Comparison of ENCODE assay signal across 21 cellular contexts in genomic region chrX:40531056-40531826, GRCh38. TPM values are rescaled to one million over a fixed set of nuclear protein-coding genes. Genes with fewer than 3 reads are reported as not detected.
DNase-seq lines count a peak whose midpoint lies in the region; ATAC-seq, FAIRE-seq and TF ChIP-seq lines count a peak whose summit lies in the region.
"Had no signal": no experiment of that assay in that cellular context is flagged by ENCODE, and none has a peak within 500 bp of the region (broad histone marks: within the 10 kb centered on the region; RNA-seq: fewer than 3 reads in every experiment).

No MANE protein-coding gene starts in this region.

- no peak for TF ChIP-seq RAD21 in H1 (IDR thresholded peaks at IDR 0.05 in 1 of 2, conservative IDR thresholded peaks at IDR 0.05 in 1 of 2; ENCODE audit: low read depth in 2 of 2, low read length in 2 of 2)

- no peak for TF ChIP-seq CTCF in H1 (IDR thresholded peaks at IDR 0.05; ENCODE audit: control extremely low read depth in 1 of 3, insufficient read depth in 1 of 3, low read depth in 1 of 3, low read length in 3 of 3)
- no peak for TF ChIP-seq CTCF in osteocyte (IDR thresholded peaks at IDR 0.05)
- no peak for TF ChIP-seq CTCF in gastrocnemius medialis (IDR thresholded peaks at IDR 0.05 in 4 of 5, conservative IDR thresholded peaks at IDR 0.05 in 1 of 5)

- H2BK120ac ChIP-seq in H1 (replicated peaks; ENCODE audit: low read depth, low read length) = no peak overlapping the region

- CTCF ChIA-PET in H1 (lab: Charles Lee; ENCODE audit: partially characterized antibody) = interaction anchor here (1.0 kb wide), 1 partner anchor 13 kb away, joined by 5 read pairs; no protein-coding TSS in a partner anchor

- H3K9me3 Mint-ChIP-seq in osteocyte (ENCODE audit: unreplicated experiment) = peaks cover 3% of the 10 kb centered on the region
- H3K9me3 Mint-ChIP-seq: stimulated activated memory B cell treated with anti-CD40 and anti-IgM and Interleukin-4, amounts not matched to agents 10 μg/mL and 1 μg/mL and 100 μg/mL, for 72 hours; T-helper 1 cell treated with Interleukin-12 subunit alpha and Interleukin-12 subunit beta and Interleukin-4 antibody, amounts not matched to agents 30 μg/mL and 1 μg/mL, for 36 hours had no signal

- no peak overlapping the region for H3K23ac ChIP-seq in H1 (ENCODE audit: insufficient read length)

- H3K4ac ChIP-seq in H1 (replicated peaks; ENCODE audit: insufficient read length, low read depth, low read length) = no peak overlapping the region

- H3K4me1 Mint-ChIP-seq in osteocyte (ENCODE audit: unreplicated experiment) = peaks cover 17% of the 10 kb centered on the region
- H3K4me1 Mint-ChIP-seq: activated CD8-positive, alpha-beta memory T cell treated with anti-CD3 and anti-CD28 coated beads, Interleukin-2, amount 10 ng/mL, durations not matched to agents 7 days and 5 days; IgD-negative memory B cell; stimulated activated memory B cell treated with anti-CD40 and anti-IgM and Interleukin-4, amounts not matched to agents 10 μg/mL and 1 μg/mL and 100 μg/mL, for 72 hours had no signal

- H3K14ac ChIP-seq in H1 (ENCODE audit: insufficient read length) = no peak overlapping the region

- no peak overlapping the region for H2BK20ac ChIP-seq in H1 (ENCODE audit: low read length)

- no peaks in the 10 kb centered on the region for H3K27me3 ChIP-seq in H1 (replicated peaks in 1 of 4; ENCODE audit: control insufficient read depth in 3 of 4, extremely low read depth in 1 of 4, insufficient read depth in 3 of 4, low read length in 3 of 4)
- H3K27me3 ChIP-seq in gastrocnemius medialis = no peaks in the 10 kb centered on the region
- H3K27me3 ChIP-seq: colonic mucosa, tibial artery had no signal

- H3K79me1 ChIP-seq in H1 (ENCODE audit: low read depth, low read length) = no peaks in the 10 kb centered on the region

- no peak for ATAC-seq in gastrocnemius medialis
- ATAC-seq: activated CD8-positive, alpha-beta memory T cell treated with anti-CD3 and anti-CD28 coated beads, Interleukin-2, amount 10 ng/mL, durations not matched to agents 7 days and 5 days; GM12878; stimulated activated memory B cell treated with anti-CD40 and anti-IgM and Interleukin-4, amounts not matched to agents 10 μg/mL and 1 μg/mL and 100 μg/mL, for 72 hours had no signal

- no peak overlapping the region for H3K4me2 ChIP-seq in H1 (ENCODE audit: insufficient read depth in 1 of 2, low read depth in 2 of 2, low read length in 2 of 2)

- H4K20me1 ChIP-seq in H1 (replicated peaks in 1 of 2; ENCODE audit: control insufficient read depth in 1 of 2, insufficient read depth in 2 of 2, low read length in 2 of 2) = no peaks in the 10 kb centered on the region

- TF ChIP-seq EP300 in H1 (IDR thresholded peaks at IDR 0.05; ENCODE audit: borderline replicate concordance in 1 of 2, low read depth in 2 of 2, low read length in 2 of 2) = no peak

- H4K8ac ChIP-seq in H1 (ENCODE audit: extremely low read depth, insufficient read depth, low read length) = peak overlapping the region; percentile 14; the same call in 1 of the 2 replicates

- H2BK5ac ChIP-seq in H1 (ENCODE audit: low read depth, low read length) = no peak overlapping the region

- H3K9ac ChIP-seq in H1 (replicated peaks in 1 of 4; ENCODE audit: extremely low read depth in 1 of 4, low read depth in 3 of 4, low read length in 3 of 4) = no peak overlapping the region

- H3K9me3 ChIP-seq in H1 (ENCODE audit: insufficient read depth in 2 of 2, low read depth in 1 of 2, low read length in 1 of 2) = no peaks in the 10 kb centered on the region
- no peaks in the 10 kb centered on the region for H3K9me3 ChIP-seq in gastrocnemius medialis
- H3K9me3 ChIP-seq: colonic mucosa, tibial artery had no signal

- H2AK5ac ChIP-seq in H1 (ENCODE audit: low read depth, low read length) = no peak overlapping the region

- H3K4me3 ChIP-seq in H1 (ENCODE audit: extremely low read depth in 1 of 4, insufficient read depth in 2 of 4, low read depth in 3 of 4, low read length in 4 of 4) = no peak overlapping the region
- H3K4me3 ChIP-seq in gastrocnemius medialis = no peak overlapping the region
- H3K4me3 ChIP-seq: colonic mucosa, GM12878, tibial artery had no signal

- no peak overlapping the region for H3K27ac ChIP-seq in H1 (ENCODE audit: low read depth, low read length)
- no peak overlapping the region for H3K27ac ChIP-seq in gastrocnemius medialis
- H3K27ac ChIP-seq: colonic mucosa, tibial artery had no signal

- no peaks in the 10 kb centered on the region for H3K27me3 Mint-ChIP-seq in osteocyte (ENCODE audit: unreplicated experiment)
- H3K27me3 Mint-ChIP-seq: stimulated activated memory B cell treated with anti-CD40 and anti-IgM and Interleukin-4, amounts not matched to agents 10 μg/mL and 1 μg/mL and 100 μg/mL, for 72 hours had no signal

- WGBS in H1 (ENCODE audit: extremely low coverage in 1 of 2, insufficient coverage in 1 of 2, insufficient read length in 1 of 2, insufficient replicate concordance in 2 of 2, low coverage in 1 of 2, low lambda C conversion rate in 2 of 2, missing lambda C conversion rate in 1 of 2), 2 experiments = 80% methylated on average over 15 of the region's 16 CpGs; no CpG with 5 or more reads in 1 of the 2 experiments

- no peak overlapping the region for H2BK12ac ChIP-seq in H1 (ENCODE audit: low read depth, low read length)

- H4K91ac ChIP-seq in H1 (replicated peaks; ENCODE audit: insufficient read length, low read length) = no peak overlapping the region

- POLR2A ChIA-PET in H1 (lab: Charles Lee; ENCODE audit: partially characterized antibody) = no interaction called here

- in situ Hi-C loops in gastrocnemius medialis (cut with MboI; ENCODE audit: low sequenced_read_pairs in 4 of 4) = no loop called here

- no peaks in the 10 kb centered on the region for H3K36me3 Mint-ChIP-seq in osteocyte (ENCODE audit: unreplicated experiment)
- H3K36me3 Mint-ChIP-seq: activated CD8-positive, alpha-beta memory T cell treated with anti-CD3 and anti-CD28 coated beads, Interleukin-2, amount 10 ng/mL, durations not matched to agents 7 days and 5 days; stimulated activated memory B cell treated with anti-CD40 and anti-IgM and Interleukin-4, amounts not matched to agents 10 μg/mL and 1 μg/mL and 100 μg/mL, for 72 hours had no signal

- no peak overlapping the region for H4K5ac ChIP-seq in H1 (ENCODE audit: insufficient read length, low read depth, low read length)

- H2BK15ac ChIP-seq in H1 (ENCODE audit: low read length) = no peak overlapping the region

- no peaks in the 10 kb centered on the region for H3K23me2 ChIP-seq in H1 (ENCODE audit: low read depth, low read length)

- H3K56ac ChIP-seq in H1 (replicated peaks; ENCODE audit: insufficient read length, low read depth, low read length) = no peak overlapping the region

- H3K4me3 Mint-ChIP-seq in osteocyte (ENCODE audit: unreplicated experiment) = no peak overlapping the region
- H3K4me3 Mint-ChIP-seq: activated CD8-positive, alpha-beta memory T cell treated with anti-CD3 and anti-CD28 coated beads, Interleukin-2, amount 10 ng/mL, durations not matched to agents 7 days and 5 days; IgD-negative memory B cell; stimulated activated memory B cell treated with anti-CD40 and anti-IgM and Interleukin-4, amounts not matched to agents 10 μg/mL and 1 μg/mL and 100 μg/mL, for 72 hours; T-helper 1 cell treated with Interleukin-12 subunit alpha and Interleukin-12 subunit beta and Interleukin-4 antibody, amounts not matched to agents 30 μg/mL and 1 μg/mL, for 36 hours had no signal

- peaks cover 0 to 3% (median 2%) of the 10 kb centered on the region in 4 experiments; a peak in 3 of 7 replicates for H3K4me1 ChIP-seq in H1 (replicated peaks in 1 of 4; ENCODE audit: control insufficient read depth in 3 of 4, insufficient read depth in 4 of 4, low read length in 3 of 4)
- no peaks in the 10 kb centered on the region for H3K4me1 ChIP-seq in gastrocnemius medialis
- H3K4me1 ChIP-seq: colonic mucosa had no signal

- no peaks in the 10 kb centered on the region for H3K36me3 ChIP-seq in H1 (ENCODE audit: control insufficient read depth in 2 of 4, insufficient read depth in 4 of 4, low read length in 3 of 4)
- no peaks in the 10 kb centered on the region for H3K36me3 ChIP-seq in gastrocnemius medialis
- H3K36me3 ChIP-seq: colonic mucosa, tibial artery had no signal

- intact Hi-C loops in gastrocnemius medialis (cut with DNase I; ENCODE audit: low total_unique reads) = no loop called here

- H3K27ac Mint-ChIP-seq in osteocyte (ENCODE audit: unreplicated experiment) = peak overlapping the region; percentile 68
- H3K27ac Mint-ChIP-seq: activated CD8-positive, alpha-beta memory T cell treated with anti-CD3 and anti-CD28 coated beads, Interleukin-2, amount 10 ng/mL, durations not matched to agents 7 days and 5 days; IgD-negative memory B cell; stimulated activated memory B cell treated with anti-CD40 and anti-IgM and Interleukin-4, amounts not matched to agents 10 μg/mL and 1 μg/mL and 100 μg/mL, for 72 hours; T-helper 1 cell treated with Interleukin-12 subunit alpha and Interleukin-12 subunit beta and Interleukin-4 antibody, amounts not matched to agents 30 μg/mL and 1 μg/mL, for 36 hours had no signal

- H3K79me2 ChIP-seq in H1 (ENCODE audit: control insufficient read depth in 1 of 2, insufficient read depth in 2 of 2, low read length in 2 of 2) = no peaks in the 10 kb centered on the region

- DNase-seq in DMS79 treated with DMSO at 0.1 percent for 48 hours (lab: John Stamatoyannopoulos, UW) (peak; percentile 7), DMS79 (lab: John Stamatoyannopoulos, UW) (no peak), NCI-H2227 treated with DMSO at 0.1 percent for 48 hours (lab: John Stamatoyannopoulos, UW) (peak; percentile 14), H1 (ENCODE audit: low read depth in 1 of 2, low spot score in 2 of 2) (no peak), osteocyte (ENCODE audit: extremely low spot score, unreplicated experiment) (no peak), gastrocnemius medialis (no peak), NCI-H2196 treated with DMSO at 0.1 percent for 48 hours (lab: John Stamatoyannopoulos, UW; ENCODE audit: unreplicated experiment) (no peak)
- DNase-seq in activated CD4-positive, alpha-beta T cell treated with anti-CD3 and anti-CD28 coated beads for 48 hours = no peak
- DNase-seq: 8988T; activated CD8-positive, alpha-beta memory T cell treated with anti-CD3 and anti-CD28 coated beads, Interleukin-2, amount 10 ng/mL, durations not matched to agents 7 days and 5 days; activated gamma-delta T cell; C1 segment of cervical spinal cord; colonic mucosa; NCI-H1092; small intestine; tibial artery had no signal

- no peak for FAIRE-seq in H1 (lab: Jason Lieb, UNC)
- FAIRE-seq: GM12878, islet of Langerhans, small intestine had no signal

- H3K18ac ChIP-seq in H1 (ENCODE audit: extremely low read depth, low read length) = no peak overlapping the region; the same call in 1 of the 2 replicates

- H2AFZ ChIP-seq in H1 (ENCODE audit: low read length) = peak overlapping the region; percentile 62; the same call in 1 of the 2 replicates

- TF ChIP-seq POLR2A in H1 (IDR thresholded peaks at IDR 0.05; ENCODE audit: control extremely low read depth in 1 of 2, low read depth in 2 of 2, low read length in 2 of 2) (no peak), gastrocnemius medialis (IDR thresholded peaks at IDR 0.05) (no peak)

RNA-seq across cellular contexts. Expression of gene ATP6AP2, which starts 49.5 kb away (rescaled TPM):
- 66.0 and 71.7 TPM in 2 replicates for total RNA-seq in H1 (2021; fragmentation: NEBNext Ultra II Directional; extraction: Animal tissue kit (Norgen Biotek cat#: 25700))
- polyA plus RNA-seq in H1 (2011; rRNA removed) = 35.1 and 86.2 TPM in 2 replicates
- 54.2 TPM for polyA plus RNA-seq in H1 (2011; cell fraction: cytosol; rRNA removed)
- polyA plus RNA-seq in H1 (2011; cell fraction: nucleus; rRNA removed) = 39.5 TPM
- polyA plus RNA-seq in H1 (2012, experiment 1 of 2) = 110 to 121 TPM (median 110 TPM) in 4 replicates
- 10.4 TPM for polyA plus RNA-seq in H1 (2012, experiment 2 of 2)
- 86.4 TPM for polyA plus RNA-seq in H1 (2013, experiment 1 of 2)
- polyA plus RNA-seq in H1 (2013, experiment 2 of 2) = 91.1 TPM
- 83.6 and 119 TPM in 2 replicates for polyA minus RNA-seq in H1 (2011; rRNA and poly(A)+ RNA removed)
- polyA minus RNA-seq in H1 (2011; cell fraction: cytosol; rRNA and poly(A)+ RNA removed) = 42.6 TPM
- polyA minus RNA-seq in H1 (2011; cell fraction: nucleus; rRNA and poly(A)+ RNA removed) = 43.4 TPM
- total RNA-seq in osteocyte (154 and 162 TPM in 2 replicates), gastrocnemius medialis (10 to 100 TPM; 23.2 to 40.1 (median 31.5) TPM)

Comparison
In these comparisons a context has a peak if more than half of its experiments do, and no peak if none do; other contexts are left out.
1. DNase-seq: peak in DMS79 treated with DMSO at 0.1 percent for 48 hours (single experiment) and NCI-H2227 treated with DMSO at 0.1 percent for 48 hours (single experiment); none in DMS79 (single experiment), H1 (0 of 2), osteocyte (single experiment), gastrocnemius medialis (0 of 2), NCI-H2196 treated with DMSO at 0.1 percent for 48 hours (single experiment) and activated CD4-positive, alpha-beta T cell treated with anti-CD3 and anti-CD28 coated beads for 48 hours (single experiment).